8 cellular contexts compared by ENCODE assay signal in genomic region chr2:113604085-113604477, GRCh38. TPM values are rescaled to one million over a fixed set of nuclear protein-coding genes. Genes with fewer than 3 reads are reported as not detected.
A peak's percentile ranks its signal among the peaks of the same experiment; 100 is the strongest.
DNase-seq lines count a peak whose midpoint lies in the region; ATAC-seq and TF ChIP-seq lines count a peak whose summit lies in the region.
"Not testable (repeated sequence)": the region's sequence is repeated elsewhere in the genome, so short reads cannot be mapped to it uniquely, and the experiment has no call there.

No MANE protein-coding gene starts in this region.

- H3K36me3 ChIP-seq in CD4-positive, CD25-positive, alpha-beta regulatory T cell (ENCODE audit: control insufficient read depth, insufficient read depth, low read length); PC-9 (ENCODE audit: low read depth); iPS-18a (ENCODE audit: control insufficient read depth, low read depth, low read length); trophoblast cell (ENCODE audit: control insufficient read depth in 1 of 2, insufficient read depth in 2 of 2, low read length in 2 of 2): not testable (repeated sequence)

- not testable (repeated sequence) for H3K4ac ChIP-seq in H9 (ENCODE audit: low read depth, low read length); trophoblast cell (ENCODE audit: low read depth, low read length)

- H3K56ac ChIP-seq in H9 (ENCODE audit: insufficient read length, low read depth, low read length), result not testable (repeated sequence)

- not testable (repeated sequence) for BruUV-seq in PC-9 (replicated peaks; lab: Mats Ljungman, UMichigan)

- CTCF ChIA-PET in PC-9 (lab: Charles Lee), result not testable (repeated sequence)

- not testable (repeated sequence) for H3K9me2 ChIP-seq in PC-9 (ENCODE audit: insufficient read depth)

- H2BK120ac ChIP-seq in H9 (ENCODE audit: low read depth, low read length, poor library complexity, severe bottlenecking); trophoblast cell (ENCODE audit: insufficient read depth, low read length, poor library complexity): not testable (repeated sequence)

- H3K4me1 ChIP-seq in CD4-positive, CD25-positive, alpha-beta regulatory T cell (ENCODE audit: control insufficient read depth, insufficient read depth, low read length, poor library complexity, severe bottlenecking); H9 (ENCODE audit: insufficient read depth, low read length); PC-9 (replicated peaks; ENCODE audit: insufficient read depth); iPS-18a (ENCODE audit: control insufficient read depth, low read depth, low read length); trophoblast cell (ENCODE audit: control insufficient read depth in 1 of 2, insufficient read depth in 2 of 2, low read length in 2 of 2): not testable (repeated sequence)

- POLR2A ChIA-PET in PC-9 (lab: Charles Lee; ENCODE audit: unreplicated experiment), result not testable (repeated sequence)

- H2BK12ac ChIP-seq in H9 (ENCODE audit: insufficient read length, low read depth, low read length); trophoblast cell (ENCODE audit: low read length): not testable (repeated sequence)

- WGBS in H9 (ENCODE audit: extremely low coverage, insufficient read length, low lambda C conversion rate), result no CpG with 5 or more reads among the region's 20 CpGs
- WGBS in trophoblast cell (ENCODE audit: extremely low coverage, insufficient coverage, insufficient read length), result no CpG with 5 or more reads among the region's 20 CpGs

- not testable (repeated sequence) for H3K14ac ChIP-seq in H9 (ENCODE audit: insufficient read depth, low read length); trophoblast cell (ENCODE audit: low read length)

- peak overlapping the region; percentile 91 to 95 (median 94) for H3K4me3 Mint-ChIP-seq in CD4-positive, CD25-positive, alpha-beta regulatory T cell
- peak overlapping the region; percentile 85 to 87 for H3K4me3 Mint-ChIP-seq in H9
- H3K4me3 Mint-ChIP-seq in dendritic cell treated with granulocyte-macrophage colony-stimulating factor and Interleukin-4, amounts not matched to agents 40 ng/mL and 50 ng/mL, for 4 days, result peak overlapping the region; percentile 77

- not testable (repeated sequence) for H2AK5ac ChIP-seq in H9 (ENCODE audit: insufficient read length, low read length); trophoblast cell (ENCODE audit: low read length)

- H3K36me3 Mint-ChIP-seq in CD4-positive, CD25-positive, alpha-beta regulatory T cell; H9 (ENCODE audit: insufficient read depth in 1 of 3, low read depth in 3 of 3); dendritic cell treated with granulocyte-macrophage colony-stimulating factor and Interleukin-4, amounts not matched to agents 40 ng/mL and 50 ng/mL, for 4 days (ENCODE audit: low read depth): not testable (repeated sequence)

- not testable (repeated sequence) for H2BK15ac ChIP-seq in H9 (ENCODE audit: low read depth, low read length)

- H2BK20ac ChIP-seq in H9 (ENCODE audit: low read depth, low read length, poor library complexity, severe bottlenecking), result not testable (repeated sequence)

- TF ChIP-seq CTCF in H9 (conservative IDR thresholded peaks at IDR 0.05), result peak; percentile 96
- TF ChIP-seq CTCF in PC-9 (conservative IDR thresholded peaks at IDR 0.05), result peak; percentile 91

- not testable (repeated sequence) for H3K27me3 ChIP-seq in CD4-positive, CD25-positive, alpha-beta regulatory T cell (ENCODE audit: control insufficient read depth, insufficient read depth, low read length); H9 (ENCODE audit: insufficient read depth, low read length); PC-9 (ENCODE audit: insufficient read depth, low read depth); iPS-18a (ENCODE audit: control insufficient read depth, insufficient read depth, low read length); trophoblast cell (ENCODE audit: insufficient read depth, low read length)

- intact Hi-C loops in PC-9 (cut with micrococcal nuclease; ENCODE audit: unreplicated experiment), result not testable (repeated sequence)
- intact Hi-C loops in dendritic cell treated with granulocyte-macrophage colony-stimulating factor and Interleukin-4, amounts not matched to agents 40 ng/mL and 50 ng/mL, for 4 days (cut with micrococcal nuclease), result loop anchor here (5.0 kb wide), 1 partner anchor 98 kb away; no protein-coding TSS in a partner anchor

- not testable (repeated sequence) for H3K23me2 ChIP-seq in H9 (ENCODE audit: insufficient read length, low read depth, low read length, poor library complexity, severe bottlenecking)

- H3K9me3 ChIP-seq in CD4-positive, CD25-positive, alpha-beta regulatory T cell (ENCODE audit: control insufficient read depth in 2 of 2, low read length in 2 of 2); H9 (ENCODE audit: control insufficient read depth, low read depth, low read length); PC-9 (ENCODE audit: insufficient read depth, low read depth); iPS-18a (ENCODE audit: control insufficient read depth, low read depth, low read length): not testable (repeated sequence)
- H3K9me3 ChIP-seq in trophoblast cell (ENCODE audit: insufficient read depth, low read depth, low read length), result peaks cover 11% of the 10 kb centered on the region

- H3K27ac Mint-ChIP-seq in CD4-positive, CD25-positive, alpha-beta regulatory T cell, result peak overlapping the region; percentile 92 to 96 (median 96)
- H3K27ac Mint-ChIP-seq in H9, result peak overlapping the region in 2 of 3 experiments; percentile 88 to 97; a peak in 4 of 7 replicates
- peak overlapping the region; percentile 92 for H3K27ac Mint-ChIP-seq in dendritic cell treated with granulocyte-macrophage colony-stimulating factor and Interleukin-4, amounts not matched to agents 40 ng/mL and 50 ng/mL, for 4 days

- not testable (repeated sequence) for H3K79me2 ChIP-seq in H9 (ENCODE audit: insufficient read depth, low read length); PC-9 (ENCODE audit: low read depth); trophoblast cell (ENCODE audit: control insufficient read depth, insufficient read depth, low read length, poor library complexity)

- H2BK5ac ChIP-seq in H9 (ENCODE audit: insufficient read length, low read length); trophoblast cell (ENCODE audit: low read depth, low read length, poor library complexity): not testable (repeated sequence)

- H4K8ac ChIP-seq in H9 (replicated peaks; ENCODE audit: insufficient read length, low read depth, low read length); trophoblast cell (ENCODE audit: low read depth, low read length): not testable (repeated sequence)

- H3F3A ChIP-seq in PC-9 (ENCODE audit: insufficient read depth, low read depth), result not testable (repeated sequence)

- not testable (repeated sequence) for H4K5ac ChIP-seq in H9 (ENCODE audit: insufficient read length, low read depth, low read length)

- H3T11ph ChIP-seq in H9 (ENCODE audit: low read length), result not testable (repeated sequence)

- not testable (repeated sequence) for H3K4me3 ChIP-seq in CD4-positive, CD25-positive, alpha-beta regulatory T cell (ENCODE audit: low read depth, low read length); PC-9; trophoblast cell (ENCODE audit: low read depth, low read length)
- H3K4me3 ChIP-seq in iPS-18a (ENCODE audit: low read length), result peak overlapping the region; percentile 44

- H3K27ac ChIP-seq in CD4-positive, CD25-positive, alpha-beta regulatory T cell (ENCODE audit: insufficient read depth, low read length, poor library complexity, severe bottlenecking), result peak overlapping the region; percentile 71
- not testable (repeated sequence) for H3K27ac ChIP-seq in H9 (ENCODE audit: insufficient read length, low read depth, low read length); PC-9; iPS-18a (ENCODE audit: low read length); trophoblast cell (ENCODE audit: low read depth, low read length)

- peaks cover 0 to 12% (median 8%) of the 10 kb centered on the region in 4 donors for H3K4me1 Mint-ChIP-seq in CD4-positive, CD25-positive, alpha-beta regulatory T cell
- not testable (repeated sequence) for H3K4me1 Mint-ChIP-seq in H9; dendritic cell treated with granulocyte-macrophage colony-stimulating factor and Interleukin-4, amounts not matched to agents 40 ng/mL and 50 ng/mL, for 4 days (ENCODE audit: low read depth)

- not testable (repeated sequence) for H4K20me1 ChIP-seq in H9 (ENCODE audit: control insufficient read depth, insufficient read depth, insufficient read length); PC-9 (ENCODE audit: insufficient read depth)

- ATAC-seq in CD4-positive, CD25-positive, alpha-beta regulatory T cell (ENCODE audit: low read depth in 2 of 2), result peak; percentile 49 to 56

- H3K9me3 Mint-ChIP-seq in CD4-positive, CD25-positive, alpha-beta regulatory T cell; dendritic cell treated with granulocyte-macrophage colony-stimulating factor and Interleukin-4, amounts not matched to agents 40 ng/mL and 50 ng/mL, for 4 days: not testable (repeated sequence)
- H3K9me3 Mint-ChIP-seq in H9, result peaks cover 9 to 17% of the 10 kb centered on the region in 2 experiments

- H3K23ac ChIP-seq in H9 (ENCODE audit: insufficient read length, low read depth, low read length); trophoblast cell (ENCODE audit: low read length): not testable (repeated sequence)

- DNase-seq in CD4-positive, CD25-positive, alpha-beta regulatory T cell, result peak; percentile 85 to 97 (median 96)
- peak; percentile 95 for DNase-seq in H9
- DNase-seq in PC-9, result peak; percentile 59 to 74
- peak; percentile 92 for DNase-seq in activated T-cell treated with anti-CD3 and anti-CD28 coated beads for 24 hours (ENCODE audit: low read depth)
- DNase-seq in trophoblast cell, result peak; percentile 90 to 97
- DNase-seq in stimulated activated CD8-positive, alpha-beta memory T cell treated with anti-CD3 and anti-CD28 coated beads, Interleukin-7, amount 100 ng/mL, for 24 hours (ENCODE audit: low read depth), result peak; percentile 76

- not testable (repeated sequence) for H3K4me2 ChIP-seq in H9 (ENCODE audit: insufficient read depth, insufficient read length, low read length); PC-9; trophoblast cell (ENCODE audit: low read length)

- H3K9ac ChIP-seq in H9 (ENCODE audit: extremely low read depth, insufficient read length, low read length); iPS-18a (ENCODE audit: low read length); trophoblast cell (ENCODE audit: low read length): not testable (repeated sequence)

- H3K18ac ChIP-seq in H9 (ENCODE audit: insufficient read length, low read depth, low read length); trophoblast cell (ENCODE audit: low read length): not testable (repeated sequence)

- H4K91ac ChIP-seq in H9 (ENCODE audit: insufficient read length, low read depth, low read length); trophoblast cell (ENCODE audit: low read depth, low read length): not testable (repeated sequence)

- H3K27me3 Mint-ChIP-seq in CD4-positive, CD25-positive, alpha-beta regulatory T cell; H9 (ENCODE audit: low read depth); dendritic cell treated with granulocyte-macrophage colony-stimulating factor and Interleukin-4, amounts not matched to agents 40 ng/mL and 50 ng/mL, for 4 days: not testable (repeated sequence)

- H3K79me1 ChIP-seq in H9 (ENCODE audit: insufficient read depth, low read depth, low read length, poor library complexity, severe bottlenecking); trophoblast cell (ENCODE audit: low read length): not testable (repeated sequence)

- not testable (repeated sequence) for H2AFZ ChIP-seq in H9 (ENCODE audit: low read length); PC-9; trophoblast cell (ENCODE audit: insufficient read depth, low read length, poor library complexity)

- H4K12ac ChIP-seq in trophoblast cell (ENCODE audit: low read depth, low read length), result not testable (repeated sequence)

RNA-seq across cellular contexts. Expression of gene RABL2A, which starts 23.0 kb away (rescaled TPM):
- 22.5 TPM for total RNA-seq in CD4-positive, CD25-positive, alpha-beta regulatory T cell
- polyA plus RNA-seq in CD4-positive, CD25-positive, alpha-beta regulatory T cell, result 10 to 100 TPM in 1 of 4 donors, 1 to 10 TPM in 3; 5.9 to 11.4 (median 7.1) TPM
- total RNA-seq in H9 (2021) (11.4 and 12.7 TPM in 2 replicates), PC-9 (2021) (19.3 and 27.7 TPM in 2 replicates)
- 9.0 and 9.4 TPM in 2 replicates for polyA plus RNA-seq in trophoblast cell (2013)
